ENCODE assay signal across 9 cellular contexts in genomic region chr4:102169345-102169744, GRCh38.
DNase-seq lines count a peak whose midpoint lies in the region; ATAC-seq and TF ChIP-seq lines count a peak whose summit lies in the region.
"Had no signal": no experiment of that assay in that cellular context is flagged by ENCODE, and none has a peak within 500 bp of the region (broad histone marks: within the 10 kb centered on the region; RNA-seq: fewer than 3 reads in every experiment).

No MANE protein-coding gene starts in this region.

- H3K27ac Mint-ChIP-seq in Caco-2 (ENCODE audit: unreplicated experiment): no peak overlapping the region
- no peak overlapping the region for H3K27ac Mint-ChIP-seq in activated T-helper 17 cell treated with anti-CD3 and anti-CD28 coated beads, Interleukin-2, amount 50 U/mL, for 72 hours
- H3K27ac Mint-ChIP-seq: activated T-helper 1 cell treated with anti-CD3 and anti-CD28 coated beads, Interleukin-12 subunit alpha, Interleukin-12 subunit beta, Interleukin-2, Interleukin-4 antibody, amounts not matched to agents 30 ng/mL and 10 ng/mL and 1 ng/mL, durations not matched to agents 14 hours and 24 hours and 36 hours had no signal

- no peak for ATAC-seq in activated T-helper 17 cell treated with anti-CD3 and anti-CD28 coated beads, Interleukin-2, amount 50 U/mL, for 72 hours (replicated peaks)
- ATAC-seq in Right ventricle myocardium inferior: no peak

- BruUV-seq in Caco-2 (replicated peaks; lab: Mats Ljungman, UMichigan): no TSS peak

- no peaks in the 10 kb centered on the region for H3K4me1 Mint-ChIP-seq in Caco-2 (ENCODE audit: low read depth, unreplicated experiment)
- H3K4me1 Mint-ChIP-seq in activated T-helper 17 cell treated with anti-CD3 and anti-CD28 coated beads, Interleukin-2, amount 50 U/mL, for 72 hours: no peaks in the 10 kb centered on the region

- H3K27me3 Mint-ChIP-seq in Caco-2 (ENCODE audit: insufficient read depth, unreplicated experiment): no peaks in the 10 kb centered on the region
- H3K27me3 Mint-ChIP-seq in activated T-helper 17 cell treated with anti-CD3 and anti-CD28 coated beads, Interleukin-2, amount 50 U/mL, for 72 hours: no peaks in the 10 kb centered on the region

- no peak overlapping the region for H3K4me3 Mint-ChIP-seq in Caco-2 (ENCODE audit: unreplicated experiment)
- no peak overlapping the region for H3K4me3 Mint-ChIP-seq in activated T-helper 17 cell treated with anti-CD3 and anti-CD28 coated beads, Interleukin-2, amount 50 U/mL, for 72 hours
- H3K4me3 Mint-ChIP-seq: activated T-helper 1 cell treated with anti-CD3 and anti-CD28 coated beads, Interleukin-12 subunit alpha, Interleukin-12 subunit beta, Interleukin-2, Interleukin-4 antibody, amounts not matched to agents 30 ng/mL and 10 ng/mL and 1 ng/mL, durations not matched to agents 14 hours and 24 hours and 36 hours had no signal

- H3K36me3 Mint-ChIP-seq in Caco-2 (ENCODE audit: insufficient read depth, unreplicated experiment): no peaks in the 10 kb centered on the region
- H3K36me3 Mint-ChIP-seq in activated T-helper 17 cell treated with anti-CD3 and anti-CD28 coated beads, Interleukin-2, amount 50 U/mL, for 72 hours (ENCODE audit: low read depth): no peaks in the 10 kb centered on the region

- H3K4me1 ChIP-seq in Caco-2 (no peaks in the 10 kb centered on the region), NT2/D1 (ENCODE audit: insufficient read depth, insufficient read length) (no peaks in the 10 kb centered on the region)

- H3K9me3 Mint-ChIP-seq in Caco-2 (ENCODE audit: unreplicated experiment): peaks cover 9% of the 10 kb centered on the region
- no peaks in the 10 kb centered on the region for H3K9me3 Mint-ChIP-seq in activated T-helper 17 cell treated with anti-CD3 and anti-CD28 coated beads, Interleukin-2, amount 50 U/mL, for 72 hours
- H3K9me3 Mint-ChIP-seq: activated T-helper 1 cell treated with anti-CD3 and anti-CD28 coated beads, Interleukin-12 subunit alpha, Interleukin-12 subunit beta, Interleukin-2, Interleukin-4 antibody, amounts not matched to agents 30 ng/mL and 10 ng/mL and 1 ng/mL, durations not matched to agents 14 hours and 24 hours and 36 hours had no signal

- POLR2A ChIA-PET in Caco-2 (lab: Charles Lee): no interaction called here

- CTCF ChIA-PET in Caco-2 (lab: Charles Lee): no interaction called here

- intact Hi-C loops in Caco-2 (cut with micrococcal nuclease; ENCODE audit: unreplicated experiment): no loop called here
- intact Hi-C loops in Right ventricle myocardium inferior (cut with DNase I): no loop called here

- no peak for TF ChIP-seq CTCF in Caco-2 (IDR thresholded peaks at IDR 0.05; ENCODE audit: insufficient read depth in 1 of 2, low read depth in 1 of 2, low read length in 1 of 2, severe bottlenecking in 1 of 2, unreplicated experiment in 1 of 2)

- no peaks in the 10 kb centered on the region for H3K36me3 ChIP-seq in Caco-2 (ENCODE audit: control insufficient read depth, insufficient read depth, low read length)
- H3K36me3 ChIP-seq in NT2/D1 (ENCODE audit: insufficient read depth, insufficient read length, low read length): no peaks in the 10 kb centered on the region

- no peak overlapping the region for H3K9ac ChIP-seq in NT2/D1 (ENCODE audit: insufficient read length, low read depth)

- no peaks in the 10 kb centered on the region for H3K27me3 ChIP-seq in Caco-2 (replicated peaks; ENCODE audit: control insufficient read depth, insufficient read depth, low read length)
- no peaks in the 10 kb centered on the region for H3K27me3 ChIP-seq in NT2/D1 (ENCODE audit: insufficient read depth, insufficient read length)

- H3K9me3 ChIP-seq in Caco-2 (no peaks in the 10 kb centered on the region), NT2/D1 (ENCODE audit: insufficient read depth, low read length) (no peaks in the 10 kb centered on the region)

- peak; percentile 7 to 27 for DNase-seq in Caco-2
- DNase-seq in NCI-H1092 (lab: John Stamatoyannopoulos, UW): peak; percentile 72
- DNase-seq in NT2/D1 (ENCODE audit: low read depth, low spot score): peak; percentile 6
- peak; percentile 3 to 46 for DNase-seq in hippocampal formation (lab: John Stamatoyannopoulos, UW)
- no peak for DNase-seq in SIG-M5 (lab: John Stamatoyannopoulos, UW)
- no peak for DNase-seq in Right ventricle myocardium inferior (ENCODE audit: missing footprints)
- DNase-seq in activated CD4-positive, alpha-beta T cell treated with anti-CD3 and anti-CD28 coated beads, Interleukin-2, amount 50 U/mL, for 4 hours: no peak

- H3K4me3 ChIP-seq in Caco-2 (ENCODE audit: low read depth, low read length): no peak overlapping the region
- H3K4me3 ChIP-seq in NT2/D1 (ENCODE audit: insufficient read length, low read depth): no peak overlapping the region

Comparison
In these comparisons a context has a peak if more than half of its experiments do, and no peak if none do; other contexts are left out.
1. DNase-seq: peak in Caco-2 (2 of 2), NCI-H1092 (single experiment), NT2/D1 (single experiment) and hippocampal formation (2 of 2); none in SIG-M5 (single experiment), Right ventricle myocardium inferior (single experiment) and activated CD4-positive, alpha-beta T cell treated with anti-CD3 and anti-CD28 coated beads, Interleukin-2, amount 50 U/mL, for 4 hours (0 of 2).